8 cellular contexts compared by ENCODE assay signal in the genomic region with DNA sequence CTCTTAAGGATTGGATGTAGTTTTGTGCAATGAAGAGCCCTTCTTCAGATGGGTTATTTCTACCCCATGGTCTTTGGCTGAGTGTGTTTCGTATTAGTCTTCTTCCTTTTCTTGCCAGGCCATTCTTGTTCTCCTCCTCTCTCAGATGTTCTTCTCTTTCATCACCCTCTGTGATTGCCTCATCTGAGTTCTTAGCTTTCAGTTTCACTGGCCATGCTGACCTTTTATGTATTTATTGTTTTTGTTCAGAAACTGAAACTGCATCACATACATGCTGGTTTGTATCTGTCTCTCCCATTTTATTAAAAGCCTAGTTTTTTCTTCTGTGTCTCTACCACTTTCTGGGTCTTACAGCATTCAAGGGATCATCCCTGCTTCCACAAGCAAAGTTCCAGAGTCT. TPM values are rescaled to one million over a fixed set of nuclear protein-coding genes. Genes with fewer than 3 reads are reported as not detected.
DNase-seq lines count a peak whose midpoint lies in the region; ATAC-seq lines count a peak whose summit lies in the region.

No MANE protein-coding gene starts in this region.

- 50 to 53% methylated on average over 1 of the region's 1 CpG for WGBS in aorta, 2 donors

- H3K27ac ChIP-seq in aorta (ENCODE audit: low read depth in 1 of 2, low read length in 2 of 2): peak overlapping the region in 1 of 2 donors; percentile 13

- no peaks in the 10 kb centered on the region for H3K9me3 ChIP-seq in aorta (ENCODE audit: control insufficient read depth, low read length)

- no peaks in the 10 kb centered on the region for H3K27me3 Mint-ChIP-seq in activated T-cell treated with anti-CD3 and anti-CD28 coated beads, Interleukin-2, amount 50 U/mL, for 4 hours (ENCODE audit: low read depth)
- no peaks in the 10 kb centered on the region for H3K27me3 Mint-ChIP-seq in T-helper 1 cell treated with Interleukin-12 subunit alpha and Interleukin-12 subunit beta and Interleukin-4 antibody, amounts not matched to agents 30 μg/mL and 1 μg/mL, for 36 hours (ENCODE audit: low read depth)

- peaks cover 1% of the 10 kb centered on the region for H3K9me3 Mint-ChIP-seq in activated T-cell treated with anti-CD3 and anti-CD28 coated beads, Interleukin-2, amount 50 U/mL, for 4 hours
- no peaks in the 10 kb centered on the region for H3K9me3 Mint-ChIP-seq in T-helper 1 cell treated with Interleukin-12 subunit alpha and Interleukin-12 subunit beta and Interleukin-4 antibody, amounts not matched to agents 30 μg/mL and 1 μg/mL, for 36 hours

- no peaks in the 10 kb centered on the region for H3K27me3 ChIP-seq in aorta (ENCODE audit: control insufficient read depth in 1 of 2, insufficient read depth in 2 of 2, low read length in 1 of 2)

- H3K27ac Mint-ChIP-seq in T-helper 1 cell treated with Interleukin-12 subunit alpha and Interleukin-12 subunit beta and Interleukin-4 antibody, amounts not matched to agents 30 μg/mL and 1 μg/mL, for 36 hours: peak overlapping the region; percentile 82

- no peak for DNase-seq in activated T-cell treated with anti-CD3 and anti-CD28 coated beads, Interleukin-2, amount 50 U/mL, for 4 hours
- no peak for DNase-seq in activated T-cell treated with anti-CD3 and anti-CD28 coated beads, Interleukin-2, amount 50 U/mL, for 1 hour
- DNase-seq in left cardiac atrium (no peak), aorta (no peak), activated gamma-delta T cell treated with Interleukin-2 at 50 U/mL for 16 hours (no peak), NCI-H187 (lab: John Stamatoyannopoulos, UW) (no peak)

- H3K4me1 Mint-ChIP-seq in activated T-cell treated with anti-CD3 and anti-CD28 coated beads, Interleukin-2, amount 50 U/mL, for 4 hours (ENCODE audit: low read depth): peaks cover 86% of the 10 kb centered on the region
- peaks cover 71% of the 10 kb centered on the region for H3K4me1 Mint-ChIP-seq in T-helper 1 cell treated with Interleukin-12 subunit alpha and Interleukin-12 subunit beta and Interleukin-4 antibody, amounts not matched to agents 30 μg/mL and 1 μg/mL, for 36 hours (ENCODE audit: low read depth)

- intact Hi-C loops in left cardiac atrium (cut with DNase I) (no loop called here), aorta (cut with DNase I) (no loop called here)

- H3K36me3 Mint-ChIP-seq in activated T-cell treated with anti-CD3 and anti-CD28 coated beads, Interleukin-2, amount 50 U/mL, for 4 hours (ENCODE audit: insufficient read depth): peaks cover 16% of the 10 kb centered on the region
- H3K36me3 Mint-ChIP-seq in T-helper 1 cell treated with Interleukin-12 subunit alpha and Interleukin-12 subunit beta and Interleukin-4 antibody, amounts not matched to agents 30 μg/mL and 1 μg/mL, for 36 hours (ENCODE audit: low read depth): peaks cover 15% of the 10 kb centered on the region

- H3K4me1 ChIP-seq in aorta (ENCODE audit: control insufficient read depth in 1 of 2, insufficient read depth in 2 of 2, low read length in 2 of 2): peaks cover 8 to 20% of the 10 kb centered on the region in 2 donors

- H3K4me3 ChIP-seq in aorta (ENCODE audit: low read length in 2 of 2): no peak overlapping the region

- no peaks in the 10 kb centered on the region for H3K36me3 ChIP-seq in aorta (ENCODE audit: control insufficient read depth in 1 of 2, insufficient read depth in 2 of 2, low read length in 1 of 2)

- peak overlapping the region; percentile 6 for H3K4me3 Mint-ChIP-seq in activated T-cell treated with anti-CD3 and anti-CD28 coated beads, Interleukin-2, amount 50 U/mL, for 4 hours
- H3K4me3 Mint-ChIP-seq in T-helper 1 cell treated with Interleukin-12 subunit alpha and Interleukin-12 subunit beta and Interleukin-4 antibody, amounts not matched to agents 30 μg/mL and 1 μg/mL, for 36 hours: peak overlapping the region; percentile 32

- ATAC-seq in activated T-cell treated with anti-CD3 and anti-CD28 coated beads, Interleukin-2, amount 50 U/mL, for 4 hours: peak in 1 of 2 donors; percentile 14
- ATAC-seq in HG02981 (IDR thresholded peaks at IDR 0.05; ENCODE audit: unreplicated experiment) (peak; percentile 82), left cardiac atrium (peak; percentile 61 to 65), aorta (ENCODE audit: low FRiP score) (peak; percentile 75)

RNA-seq across cellular contexts. Expression of a gene that starts 21.7 kb away (rescaled TPM):
- total RNA-seq in activated T-cell treated with anti-CD3 and anti-CD28 coated beads, Interleukin-2, amount 50 U/mL, for 4 hours: 10 to 100 TPM; 38.5 to 43.5 (median 38.8) TPM
- total RNA-seq in left cardiac atrium (10 to 100 TPM; 46.3 to 55.6 TPM), aorta (100 to 1,000 TPM in 1 of 2 donors, 10 to 100 TPM in 1; 77.7 to 145 TPM)
- 100 to 1,000 TPM in 1 of 2 donors, 10 to 100 TPM in 1; 47.1 to 115 TPM for polyA plus RNA-seq in aorta
